17 cellular contexts compared by ENCODE assay signal in the genomic region with DNA sequence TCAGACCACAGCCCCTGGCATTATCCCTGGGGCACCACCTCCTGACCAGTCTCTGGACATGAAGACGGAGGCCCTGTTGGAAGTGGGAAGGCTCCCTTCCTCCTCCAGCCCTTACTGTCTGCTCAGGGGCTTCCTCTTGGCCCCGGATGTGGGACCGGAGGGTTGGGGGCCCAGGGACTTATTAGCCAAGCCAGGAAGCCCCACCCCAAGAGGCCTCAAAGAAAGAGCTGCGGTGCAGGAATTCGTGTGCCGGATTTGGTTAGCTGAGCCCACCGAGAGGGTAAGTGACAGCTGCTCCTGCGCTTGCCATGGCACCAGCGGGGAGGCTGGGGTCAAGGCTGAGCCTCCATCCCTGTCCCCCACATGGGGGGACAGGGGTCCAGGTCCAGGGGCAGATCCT. TPM values are rescaled to one million over a fixed set of nuclear protein-coding genes. Genes with fewer than 3 reads are reported as not detected.
DNase-seq lines count a peak whose midpoint lies in the region; ATAC-seq lines count a peak whose summit lies in the region.
"Had no signal": no experiment of that assay in that cellular context is flagged by ENCODE, and none has a peak within 500 bp of the region (broad histone marks: within the 10 kb centered on the region; RNA-seq: fewer than 3 reads in every experiment).

A gene with protein sequence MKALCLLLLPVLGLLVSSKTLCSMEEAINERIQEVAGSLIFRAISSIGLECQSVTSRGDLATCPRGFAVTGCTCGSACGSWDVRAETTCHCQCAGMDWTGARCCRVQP (plus strand): TSS at position 208 of the 400 bp plus-strand sequence. CDS start 278 bp downstream, outside the sequence.

- H3K4me3 ChIP-seq in iPS-15b (ENCODE audit: low read depth, low read length): peak within 1 kb of the TSS; percentile 85

- ATAC-seq in T-helper 17 cell: no peak
- ATAC-seq in stimulated activated memory B cell treated with anti-CD40 and anti-IgM and Interleukin-4, amounts not matched to agents 10 μg/mL and 1 μg/mL and 100 μg/mL, for 72 hours: no peak
- ATAC-seq in HG02973 (IDR thresholded peaks at IDR 0.05; ENCODE audit: unreplicated experiment): no peak
- ATAC-seq: left cardiac atrium; stimulated activated effector memory CD8-positive, alpha-beta T cell treated with anti-CD3 and anti-CD28 coated beads, Interleukin-12 subunit alpha, Interleukin-12 subunit beta, amount 100 ng/mL, for 72 hours had no signal

- peaks cover 29% of the 10 kb centered on the region for H3K27me3 ChIP-seq in iPS-15b (ENCODE audit: control insufficient read depth, insufficient read depth, low read length)

- H3K9ac ChIP-seq in iPS-15b (ENCODE audit: low read depth, low read length): no peak within 1 kb of the TSS

- H3K9me3 ChIP-seq in T-helper 17 cell (ENCODE audit: control insufficient read depth, low read length, poor library complexity, severe bottlenecking) (no peaks in the 10 kb centered on the region), iPS-15b (ENCODE audit: control insufficient read depth, insufficient read depth, low read length) (no peaks in the 10 kb centered on the region)
- H3K9me3 ChIP-seq: esophagus muscularis mucosa had no signal

- peaks cover 22% of the 10 kb centered on the region for H3K4me1 Mint-ChIP-seq in activated naive CD4-positive, alpha-beta T cell treated with anti-CD3 and anti-CD28 coated beads, Interleukin-2, amount 10 ng/mL, durations not matched to agents 7 days and 5 days
- peaks cover 12% of the 10 kb centered on the region for H3K4me1 Mint-ChIP-seq in activated naive CD4-positive, alpha-beta T cell treated with anti-CD3 and anti-CD28 coated beads for 36 hours (ENCODE audit: low read depth)
- H3K4me1 Mint-ChIP-seq in T-helper 17 cell: peaks cover 13% of the 10 kb centered on the region
- peaks cover 15% of the 10 kb centered on the region for H3K4me1 Mint-ChIP-seq in stimulated activated memory B cell treated with anti-CD40 and anti-IgM and Interleukin-4, amounts not matched to agents 10 μg/mL and 1 μg/mL and 100 μg/mL, for 72 hours

- CTCF ChIA-PET in activated naive CD4-positive, alpha-beta T cell treated with anti-CD3 and anti-CD28 coated beads, Interleukin-2, amount 10 ng/mL, durations not matched to agents 7 days and 5 days (lab: Charles Lee): interaction anchor here (0.8 to 3.2 kb wide), 3 partner anchors 12 to 131 kb away, joined by 3 to 7 read pairs (median 6); a partner anchor contains a TSS
- CTCF ChIA-PET in activated naive CD4-positive, alpha-beta T cell treated with anti-CD3 and anti-CD28 coated beads for 36 hours (lab: Charles Lee): interaction anchor here (2.3 to 3.3 kb wide), 2 partner anchors 12 to 16 kb away, joined by 6 to 21 read pairs; a partner anchor contains a TSS

- peaks cover 64% of the 10 kb centered on the region for H3K27me3 Mint-ChIP-seq in activated naive CD4-positive, alpha-beta T cell treated with anti-CD3 and anti-CD28 coated beads, Interleukin-2, amount 10 ng/mL, durations not matched to agents 7 days and 5 days
- H3K27me3 Mint-ChIP-seq in activated naive CD4-positive, alpha-beta T cell treated with anti-CD3 and anti-CD28 coated beads for 36 hours (ENCODE audit: low read depth): peaks cover 21% of the 10 kb centered on the region
- H3K27me3 Mint-ChIP-seq in T-helper 17 cell: peaks cover 38% of the 10 kb centered on the region
- H3K27me3 Mint-ChIP-seq in stimulated activated memory B cell treated with anti-CD40 and anti-IgM and Interleukin-4, amounts not matched to agents 10 μg/mL and 1 μg/mL and 100 μg/mL, for 72 hours: peaks cover 69% of the 10 kb centered on the region

- H3K27ac Mint-ChIP-seq in activated naive CD4-positive, alpha-beta T cell treated with anti-CD3 and anti-CD28 coated beads, Interleukin-2, amount 10 ng/mL, durations not matched to agents 7 days and 5 days: peak within 1 kb of the TSS; percentile 24
- no peak within 1 kb of the TSS for H3K27ac Mint-ChIP-seq in activated naive CD4-positive, alpha-beta T cell treated with anti-CD3 and anti-CD28 coated beads for 36 hours
- no peak within 1 kb of the TSS for H3K27ac Mint-ChIP-seq in T-helper 17 cell
- no peak within 1 kb of the TSS for H3K27ac Mint-ChIP-seq in stimulated activated memory B cell treated with anti-CD40 and anti-IgM and Interleukin-4, amounts not matched to agents 10 μg/mL and 1 μg/mL and 100 μg/mL, for 72 hours
- H3K27ac Mint-ChIP-seq: activated B cell treated with CpG ODN at 0.5 μM for 24 hours; stimulated activated effector memory CD8-positive, alpha-beta T cell treated with anti-CD3 and anti-CD28 coated beads, Interleukin-12 subunit alpha, Interleukin-12 subunit beta, amount 100 ng/mL, for 72 hours had no signal

- no peaks in the 10 kb centered on the region for H3K36me3 Mint-ChIP-seq in activated naive CD4-positive, alpha-beta T cell treated with anti-CD3 and anti-CD28 coated beads, Interleukin-2, amount 10 ng/mL, durations not matched to agents 7 days and 5 days
- H3K36me3 Mint-ChIP-seq in activated naive CD4-positive, alpha-beta T cell treated with anti-CD3 and anti-CD28 coated beads for 36 hours (ENCODE audit: low read depth): no peaks in the 10 kb centered on the region
- peaks cover 5% of the 10 kb centered on the region for H3K36me3 Mint-ChIP-seq in T-helper 17 cell (ENCODE audit: low read depth)
- H3K36me3 Mint-ChIP-seq in stimulated activated memory B cell treated with anti-CD40 and anti-IgM and Interleukin-4, amounts not matched to agents 10 μg/mL and 1 μg/mL and 100 μg/mL, for 72 hours: no peaks in the 10 kb centered on the region
- H3K36me3 Mint-ChIP-seq: stimulated activated effector memory CD8-positive, alpha-beta T cell treated with anti-CD3 and anti-CD28 coated beads, Interleukin-12 subunit alpha, Interleukin-12 subunit beta, amount 100 ng/mL, for 72 hours had no signal

- intact Hi-C loops in activated naive CD4-positive, alpha-beta T cell treated with anti-CD3 and anti-CD28 coated beads for 36 hours (cut with micrococcal nuclease): no loop called here

- no peak within 1 kb of the TSS for H3K4me3 Mint-ChIP-seq in activated naive CD4-positive, alpha-beta T cell treated with anti-CD3 and anti-CD28 coated beads, Interleukin-2, amount 10 ng/mL, durations not matched to agents 7 days and 5 days
- H3K4me3 Mint-ChIP-seq in activated naive CD4-positive, alpha-beta T cell treated with anti-CD3 and anti-CD28 coated beads for 36 hours: no peak within 1 kb of the TSS
- peak within 1 kb of the TSS; percentile 72 for H3K4me3 Mint-ChIP-seq in T-helper 17 cell
- H3K4me3 Mint-ChIP-seq in stimulated activated memory B cell treated with anti-CD40 and anti-IgM and Interleukin-4, amounts not matched to agents 10 μg/mL and 1 μg/mL and 100 μg/mL, for 72 hours: peak within 1 kb of the TSS; percentile 30

- no peak for DNase-seq in activated naive CD4-positive, alpha-beta T cell treated with anti-CD3 and anti-CD28 coated beads, Interleukin-2, amount 10 ng/mL, durations not matched to agents 7 days and 5 days
- DNase-seq in activated naive CD4-positive, alpha-beta T cell treated with anti-CD3 and anti-CD28 coated beads for 36 hours: no peak
- no peak for DNase-seq in T-helper 17 cell
- DNase-seq in anterior cingulate cortex (lab: John Stamatoyannopoulos, UW): no peak
- DNase-seq in NCI-H187 (lab: John Stamatoyannopoulos, UW): no peak
- DNase-seq: ACHN, activated B cell treated with CpG ODN at 0.5 μM for 24 hours, Karpas-422, left cardiac atrium, NCI-H226 had no signal

- H3K9me3 Mint-ChIP-seq in activated naive CD4-positive, alpha-beta T cell treated with anti-CD3 and anti-CD28 coated beads, Interleukin-2, amount 10 ng/mL, durations not matched to agents 7 days and 5 days: no peaks in the 10 kb centered on the region
- no peaks in the 10 kb centered on the region for H3K9me3 Mint-ChIP-seq in activated naive CD4-positive, alpha-beta T cell treated with anti-CD3 and anti-CD28 coated beads for 36 hours
- H3K9me3 Mint-ChIP-seq in stimulated activated memory B cell treated with anti-CD40 and anti-IgM and Interleukin-4, amounts not matched to agents 10 μg/mL and 1 μg/mL and 100 μg/mL, for 72 hours: no peaks in the 10 kb centered on the region
- H3K9me3 Mint-ChIP-seq: activated B cell treated with CpG ODN at 0.5 μM for 24 hours; stimulated activated effector memory CD8-positive, alpha-beta T cell treated with anti-CD3 and anti-CD28 coated beads, Interleukin-12 subunit alpha, Interleukin-12 subunit beta, amount 100 ng/mL, for 72 hours had no signal

- H3K4me1 ChIP-seq in iPS-15b (ENCODE audit: control insufficient read depth, insufficient read depth, low read length): peaks cover 2% of the 10 kb centered on the region

- no peaks in the 10 kb centered on the region for H3K36me3 ChIP-seq in iPS-15b (ENCODE audit: control insufficient read depth, insufficient read depth, low read length)
- H3K36me3 ChIP-seq: esophagus muscularis mucosa had no signal

RNA-seq across cellular contexts. Expression of the gene that starts here (rescaled TPM):
- total RNA-seq in activated naive CD4-positive, alpha-beta T cell treated with anti-CD3 and anti-CD28 coated beads for 36 hours: not detected
- total RNA-seq in T-helper 17 cell: not detected
- total RNA-seq: activated B cell treated with CpG ODN at 0.5 μM for 24 hours; dermis microvascular lymphatic vessel endothelial cell; T-helper 1 cell treated with Interleukin-12 subunit alpha and Interleukin-12 subunit beta and Interleukin-4 antibody, amounts not matched to agents 30 ng/mL and 1 ng/mL, for 36 hours had no signal

Comparison
In these comparisons a context has a peak if more than half of its experiments do, and no peak if none do; other contexts are left out.
1. H3K4me3 Mint-ChIP-seq: peak in T-helper 17 cell (single experiment) and stimulated activated memory B cell treated with anti-CD40 and anti-IgM and Interleukin-4, amounts not matched to agents 10 μg/mL and 1 μg/mL and 100 μg/mL, for 72 hours (single experiment); none in activated naive CD4-positive, alpha-beta T cell treated with anti-CD3 and anti-CD28 coated beads, Interleukin-2, amount 10 ng/mL, durations not matched to agents 7 days and 5 days (single experiment) and activated naive CD4-positive, alpha-beta T cell treated with anti-CD3 and anti-CD28 coated beads for 36 hours (single experiment).